19 cellular contexts compared by ENCODE assay signal in genomic region chr3:61526307-61526706, GRCh38.
"Had no signal": no experiment of that assay in that cellular context is flagged by ENCODE, and none has a peak within 500 bp of the region (broad histone marks: within the 10 kb centered on the region; RNA-seq: fewer than 3 reads in every experiment).

No MANE protein-coding gene starts in this region.

- H3K27me3 ChIP-seq: tibial artery had no signal

- H3K9me3 ChIP-seq: left ventricle myocardium inferior, tibial artery had no signal

- H3K4me3 ChIP-seq: coronary artery, left ventricle myocardium inferior, tibial artery had no signal

- H3K27ac ChIP-seq: coronary artery, foreskin keratinocyte, left ventricle myocardium inferior, tibial artery, VCaP had no signal

- DNase-seq: activated CD4-positive, alpha-beta T cell treated with anti-CD3 and anti-CD28 coated beads for 1 hour; activated CD8-positive, alpha-beta memory T cell treated with anti-CD3 and anti-CD28 coated beads for 24 hours; activated CD8-positive, alpha-beta memory T cell treated with anti-CD3 and anti-CD28 coated beads, Interleukin-2, amount 50 U/mL, for 48 hours; activated effector memory CD4-positive, alpha-beta T cell treated with Interleukin-2 at 50 U/mL for 16 hours; activated naive CD4-positive, alpha-beta T cell treated with anti-CD3 and anti-CD28 coated beads, Interleukin-2, amount 10 ng/mL, durations not matched to agents 7 days and 5 days; activated T-cell treated with anti-CD3 and anti-CD28 coated beads, Interleukin-2, amount 50 U/mL, for 48 hours; aorta; foreskin keratinocyte; glutamatergic neuron; hypothalamus; left ventricle myocardium inferior; mammary epithelial cell; midbrain; stimulated activated CD4-positive, alpha-beta T cell treated with anti-CD3 and anti-CD28 coated beads, Interleukin-12 subunit alpha, Interleukin-12 subunit beta, amount 100 ng/mL, for 4 hours; stimulated activated CD4-positive, alpha-beta T cell treated with anti-CD3 and anti-CD28 coated beads, Interleukin-1b, Interleukin-23, amount 100 ng/mL, for 48 hours; stimulated activated naive CD4-positive, alpha-beta T cell treated with Interleukin-2 at 50 U/mL for 16 hours; tibial artery had no signal

- ATAC-seq: foreskin keratinocyte had no signal

- H3K4me1 ChIP-seq: foreskin keratinocyte had no signal

- H3K36me3 ChIP-seq: left ventricle myocardium inferior, tibial artery had no signal
